Comparison of ENCODE assay signal across 8 cellular contexts in the genomic region with DNA sequence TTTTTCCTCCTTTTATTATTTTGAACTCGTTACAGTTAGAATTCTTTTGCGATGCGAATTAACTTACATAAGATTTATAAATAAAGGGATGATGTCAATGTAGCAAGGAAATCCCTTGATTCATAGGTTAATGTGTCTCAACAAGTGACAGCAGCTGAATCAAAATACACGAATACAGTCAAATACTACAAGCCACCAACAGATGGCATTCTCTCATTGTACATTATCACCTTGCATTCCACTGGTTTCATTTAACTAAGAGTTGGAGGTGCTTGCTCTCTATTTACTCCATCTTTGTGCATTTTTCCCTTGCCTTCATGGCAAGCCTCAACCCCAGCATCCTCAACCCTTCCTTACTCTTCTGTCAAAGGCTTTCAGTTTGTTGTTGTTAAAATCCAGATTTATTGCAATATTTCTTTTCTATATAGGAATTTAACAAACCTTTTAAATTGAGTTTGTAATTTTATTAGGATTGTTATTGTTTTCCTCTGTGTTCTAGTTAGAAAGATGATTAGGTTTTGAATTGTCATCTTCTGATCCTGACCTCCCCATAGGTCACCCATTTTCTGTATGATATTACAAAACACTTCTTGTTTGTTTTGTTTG.
DNase-seq lines count a peak whose midpoint lies in the region; ATAC-seq and TF ChIP-seq lines count a peak whose summit lies in the region.

No MANE protein-coding gene starts in this region.

- no peak overlapping the region for H2AFZ ChIP-seq in hepatocyte

- H3K4me1 ChIP-seq in hepatocyte (ENCODE audit: insufficient read depth): no peaks in the 10 kb centered on the region
- no peaks in the 10 kb centered on the region for H3K4me1 ChIP-seq in spleen

- no peaks in the 10 kb centered on the region for H3K9me2 ChIP-seq in hepatocyte (replicated peaks; ENCODE audit: insufficient read depth)

- no peak overlapping the region for H3K27ac ChIP-seq in WERI-Rb-1
- H3K27ac ChIP-seq in hepatocyte: no peak overlapping the region
- no peak overlapping the region for H3K27ac ChIP-seq in spleen

- no peak overlapping the region for H3K4me2 ChIP-seq in hepatocyte

- ATAC-seq in GM18907 (IDR thresholded peaks at IDR 0.05; ENCODE audit: unreplicated experiment) (peak; percentile 92), HG03045 (IDR thresholded peaks at IDR 0.05; ENCODE audit: unreplicated experiment) (peak; percentile 86)

- no peaks in the 10 kb centered on the region for H3K79me2 ChIP-seq in hepatocyte

- TF ChIP-seq CTCF in WERI-Rb-1 (IDR thresholded peaks at IDR 0.05; ENCODE audit: low read depth, low read length) (peak; percentile 62), hepatocyte (IDR thresholded peaks at IDR 0.05; ENCODE audit: poor library complexity) (peak; percentile 69), spleen (IDR thresholded peaks at IDR 0.05 in 8 of 11, conservative IDR thresholded peaks at IDR 0.05 in 3 of 11) (peak in 9 of 11 experiments; percentile 34 to 58 (median 53))

- no peak overlapping the region for H3K4me3 ChIP-seq in WERI-Rb-1 (ENCODE audit: low read depth, low read length)
- H3K4me3 ChIP-seq in hepatocyte: no peak overlapping the region
- H3K4me3 ChIP-seq in spleen: no peak overlapping the region

- DNase-seq in COR-L47 (lab: John Stamatoyannopoulos, UW) (peak; percentile 40), NCI-H2029 treated with DMSO at 0.1 percent for 48 hours (lab: John Stamatoyannopoulos, UW) (peak; percentile 25), WERI-Rb-1 (no peak), hepatocyte (ENCODE audit: low spot score) (peak; percentile 54), spleen (no peak), 8988T (no peak)

- H3K9me3 ChIP-seq in WERI-Rb-1 (ENCODE audit: severe bottlenecking): no peaks in the 10 kb centered on the region
- H3K9me3 ChIP-seq in hepatocyte (ENCODE audit: low read depth): no peaks in the 10 kb centered on the region
- peaks cover 0 to 3% (median 0%) of the 10 kb centered on the region in 8 donors for H3K9me3 ChIP-seq in spleen

- no peak for TF ChIP-seq POLR2A in spleen (IDR thresholded peaks at IDR 0.05)

- no peaks in the 10 kb centered on the region for H4K20me1 ChIP-seq in hepatocyte (ENCODE audit: insufficient read depth, poor library complexity, severe bottlenecking)

- H3K27me3 ChIP-seq in WERI-Rb-1 (ENCODE audit: insufficient read depth, low read depth, severe bottlenecking) (no peaks in the 10 kb centered on the region), hepatocyte (no peaks in the 10 kb centered on the region), spleen (replicated peaks in 1 of 7) (no peaks in the 10 kb centered on the region)

- no peaks in the 10 kb centered on the region for H3K36me3 ChIP-seq in WERI-Rb-1
- no peaks in the 10 kb centered on the region for H3K36me3 ChIP-seq in hepatocyte (replicated peaks; ENCODE audit: insufficient read depth, low read depth)
- H3K36me3 ChIP-seq in spleen: no peaks in the 10 kb centered on the region

- intact Hi-C loops in spleen (cut with DNase I; ENCODE audit: low total_unique reads): loop anchor here (5.0 kb wide), 2 partner anchors 89 to 314 kb away; no protein-coding TSS in a partner anchor

- WGBS in hepatocyte (ENCODE audit: low lambda C conversion rate, missing lambda C conversion rate): 4% methylated on average over 4 of the region's 4 CpGs
- 1 to 11% (median 7%) methylated on average over 4 of the region's 4 CpGs for WGBS in spleen, 5 donors

Comparison
In these comparisons a context has a peak if more than half of its experiments do, and no peak if none do; other contexts are left out.
1. DNase-seq: peak in COR-L47 (single experiment), NCI-H2029 treated with DMSO at 0.1 percent for 48 hours (single experiment) and hepatocyte (single experiment); none in WERI-Rb-1 (single experiment), spleen (single experiment) and 8988T (single experiment).
2. Peak in every context shown above with its lines, with median percentiles within 50 percentile points of each other: CTCF ChIP-seq.